13 cellular contexts compared by ENCODE assay signal in the genomic region with DNA sequence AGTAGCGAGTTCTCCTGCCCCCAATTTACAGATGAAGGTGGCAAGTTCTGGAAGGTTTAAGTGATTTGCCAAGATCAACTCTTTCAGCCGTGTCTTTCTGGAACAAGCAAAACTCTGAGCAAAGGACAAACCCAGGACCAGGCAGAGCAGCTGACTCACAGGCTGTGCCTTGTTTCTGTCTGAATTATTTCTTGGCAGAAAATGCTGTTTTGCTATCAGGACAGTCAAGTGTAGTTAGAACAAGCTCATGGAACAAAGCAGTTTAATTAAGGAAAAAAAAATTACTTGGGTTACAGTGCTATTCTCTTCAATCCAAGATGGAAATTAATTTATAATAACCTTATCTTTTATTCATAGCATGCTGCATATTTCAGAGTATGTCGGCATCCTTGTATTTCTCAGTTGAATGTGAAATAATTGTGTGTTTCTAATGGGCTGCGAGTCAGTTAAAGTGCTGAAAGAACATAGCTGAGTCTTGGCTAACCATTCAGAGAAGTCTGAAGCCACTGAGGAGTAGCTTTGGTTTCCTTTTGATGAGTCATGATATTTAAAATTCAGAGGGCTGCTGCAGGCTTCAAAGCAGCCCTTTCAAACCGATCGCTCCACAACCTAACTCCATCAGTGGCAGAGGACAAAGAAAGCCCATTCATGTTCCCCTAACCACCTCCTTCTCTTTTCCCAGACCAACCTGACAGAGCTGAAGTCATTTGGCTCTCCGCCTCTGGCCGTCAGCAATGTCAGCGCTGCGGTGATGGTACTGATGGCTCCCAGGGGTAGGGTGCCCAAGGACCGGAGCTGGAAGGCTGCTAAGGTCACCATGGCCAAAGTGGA.
DNase-seq lines count a peak whose midpoint lies in the region; ATAC-seq and TF ChIP-seq lines count a peak whose summit lies in the region.
"Had no signal": no experiment of that assay in that cellular context is flagged by ENCODE, and none has a peak within 500 bp of the region (broad histone marks: within the 10 kb centered on the region; RNA-seq: fewer than 3 reads in every experiment).

No MANE protein-coding gene starts in this region.

- no peaks in the 10 kb centered on the region for H4K20me1 ChIP-seq in OCI-LY7 (ENCODE audit: insufficient read depth, low read length)

- H3K4me3 ChIP-seq in GM12865 (ENCODE audit: low read depth, low read length) (no peak overlapping the region), OCI-LY7 (ENCODE audit: low read depth, low read length, poor library complexity, severe bottlenecking) (no peak overlapping the region)
- H3K4me3 ChIP-seq: HAP-1, SJCRH30 had no signal

- peak; percentile 23 for DNase-seq in GM12865 (ENCODE audit: low read depth)
- DNase-seq in caudate nucleus (lab: John Stamatoyannopoulos, UW), result peak in 43 of 61 donors; percentile 5 to 73 (median 27)
- DNase-seq in hypothalamus (lab: John Stamatoyannopoulos, UW), result peak in 40 of 51 donors; percentile 3 to 80 (median 38)
- peak; percentile 64 for DNase-seq in sciatic nerve (ENCODE audit: low spot score)
- no peak for DNase-seq in glutamatergic neuron
- DNase-seq in activated gamma-delta T cell treated with Interleukin-2 at 50 U/mL for 16 hours, result no peak
- DNase-seq in OCI-LY7 (ENCODE audit: low spot score), result no peak
- no peak for DNase-seq in CD14-positive monocyte (ENCODE audit: low spot score)
- DNase-seq: EL, NCI-H1417, SJCRH30 had no signal

- intact Hi-C loops in sciatic nerve (cut with DNase I) (no loop called here), OCI-LY7 (cut with micrococcal nuclease; ENCODE audit: unreplicated experiment) (no loop called here), CD14-positive monocyte (cut with micrococcal nuclease) (no loop called here)

- H3K4me1 Mint-ChIP-seq in glutamatergic neuron (ENCODE audit: low read depth, unreplicated experiment), result no peaks in the 10 kb centered on the region
- no peaks in the 10 kb centered on the region for H3K4me1 Mint-ChIP-seq in CD14-positive monocyte
- H3K4me1 Mint-ChIP-seq: nephron had no signal

- no peak overlapping the region for H3K4me2 ChIP-seq in OCI-LY7 (ENCODE audit: low read length)

- H3K36me3 ChIP-seq in OCI-LY7 (ENCODE audit: insufficient read depth, low read length), result no peaks in the 10 kb centered on the region
- H3K36me3 ChIP-seq: HAP-1, SJCRH30 had no signal

- BruUV-seq in OCI-LY7 (replicated peaks; lab: Mats Ljungman, UMichigan), result no TSS peak

- peak overlapping the region; percentile 87 for H3K27ac ChIP-seq in caudate nucleus (ENCODE audit: low read depth, low read length)
- H3K27ac ChIP-seq in OCI-LY7 (ENCODE audit: low read depth, low read length, poor library complexity, severe bottlenecking), result no peak overlapping the region
- H3K27ac ChIP-seq: SJCRH30 had no signal

- peak; percentile 95 for ATAC-seq in sciatic nerve

- no peaks in the 10 kb centered on the region for H3K4me1 ChIP-seq in OCI-LY7 (ENCODE audit: insufficient read depth, low read length, poor library complexity, severe bottlenecking)
- H3K4me1 ChIP-seq: HAP-1, SJCRH30 had no signal

- H3K36me3 Mint-ChIP-seq in glutamatergic neuron (ENCODE audit: unreplicated experiment), result peaks cover 6% of the 10 kb centered on the region
- no peaks in the 10 kb centered on the region for H3K36me3 Mint-ChIP-seq in CD14-positive monocyte

- H3K27ac Mint-ChIP-seq in glutamatergic neuron (ENCODE audit: unreplicated experiment), result no peak overlapping the region
- H3K27ac Mint-ChIP-seq in CD14-positive monocyte, result no peak overlapping the region
- H3K27ac Mint-ChIP-seq: nephron had no signal

- POLR2A ChIA-PET in OCI-LY7 (lab: Charles Lee), result no interaction called here

- H2AFZ ChIP-seq in OCI-LY7 (ENCODE audit: low read length), result no peak overlapping the region

- H3K9me3 ChIP-seq in OCI-LY7 (ENCODE audit: low read length), result no peaks in the 10 kb centered on the region
- H3K9me3 ChIP-seq: HAP-1, SJCRH30 had no signal

- CTCF ChIA-PET in OCI-LY7 (lab: Charles Lee; ENCODE audit: unreplicated experiment), result no interaction called here

- H3K9me2 ChIP-seq in OCI-LY7 (ENCODE audit: insufficient read depth, low read length), result no peaks in the 10 kb centered on the region

- H3K9me3 Mint-ChIP-seq in glutamatergic neuron (ENCODE audit: unreplicated experiment) (no peaks in the 10 kb centered on the region), CD14-positive monocyte (peaks cover 6 to 28% (median 24%) of the 10 kb centered on the region in 7 donors)
- H3K9me3 Mint-ChIP-seq: nephron had no signal

- H3K4me3 Mint-ChIP-seq in glutamatergic neuron (ENCODE audit: unreplicated experiment) (no peak overlapping the region), CD14-positive monocyte (no peak overlapping the region)
- H3K4me3 Mint-ChIP-seq: nephron had no signal

- TF ChIP-seq CTCF in GM12865 (IDR thresholded peaks at IDR 0.05; ENCODE audit: insufficient read depth, low read depth, low read length, missing control alignments) (no peak), glutamatergic neuron (IDR thresholded peaks at IDR 0.05; ENCODE audit: partially characterized antibody, unreplicated experiment) (no peak), OCI-LY7 (conservative IDR thresholded peaks at IDR 0.05; ENCODE audit: low read length) (no peak), CD14-positive monocyte (IDR thresholded peaks at IDR 0.05) (no peak)

- no peaks in the 10 kb centered on the region for H3K79me2 ChIP-seq in OCI-LY7 (ENCODE audit: insufficient read depth, low read depth, low read length)

- no peaks in the 10 kb centered on the region for H3K27me3 Mint-ChIP-seq in glutamatergic neuron (ENCODE audit: unreplicated experiment)
- no peaks in the 10 kb centered on the region for H3K27me3 Mint-ChIP-seq in CD14-positive monocyte (ENCODE audit: low read depth in 3 of 3)

Comparison
In these comparisons a context has a peak if more than half of its experiments do, and no peak if none do; other contexts are left out.
1. DNase-seq: peak in GM12865 (single experiment), caudate nucleus (43 of 61), hypothalamus (40 of 51) and sciatic nerve (single experiment); none in glutamatergic neuron (single experiment), activated gamma-delta T cell treated with Interleukin-2 at 50 U/mL for 16 hours (single experiment), OCI-LY7 (single experiment) and CD14-positive monocyte (single experiment).